32 cellular contexts compared by ENCODE assay signal in genomic region chr17:49842846-49843245, GRCh38. TPM values are rescaled to one million over a fixed set of nuclear protein-coding genes. Genes with fewer than 3 reads are reported as not detected.
"Had no signal": no experiment of that assay in that cellular context is flagged by ENCODE, and none has a peak within 500 bp of the region (broad histone marks: within the 10 kb centered on the region; RNA-seq: fewer than 3 reads in every experiment).

No MANE protein-coding gene starts in this region.

- H3K4me3 ChIP-seq: coronary artery, dorsolateral prefrontal cortex, esophagus muscularis mucosa, hepatocyte, left ventricle myocardium inferior, lower lobe of right lung, psoas muscle, spleen, tibial artery had no signal

- ATAC-seq: left cardiac atrium; lower lobe of right lung; psoas muscle; sciatic nerve; stimulated activated memory B cell treated with anti-CD40 and anti-IgM and Interleukin-4, amounts not matched to agents 10 μg/mL and 1 μg/mL and 100 μg/mL, for 72 hours had no signal

- H3K36me3 ChIP-seq: lower lobe of right lung had no signal

- H3K27ac ChIP-seq: coronary artery, dorsolateral prefrontal cortex, epithelial cell of prostate, esophagus muscularis mucosa, hepatocyte, left ventricle myocardium inferior, lower lobe of right lung, parathyroid adenoma, psoas muscle, tibial artery had no signal

- H3K79me2 ChIP-seq: hepatocyte had no signal

- H3K4me2 ChIP-seq: hepatocyte had no signal

- H2AFZ ChIP-seq: hepatocyte, parathyroid adenoma had no signal

- DNase-seq: dorsolateral prefrontal cortex; effector CD8-positive, alpha-beta T cell; head of caudate nucleus; kidney; left cardiac atrium; left ventricle myocardium inferior; lower lobe of right lung; occipital lobe; psoas muscle; retina; spleen; stimulated activated CD4-positive, alpha-beta T cell treated with anti-CD3 and anti-CD28 coated beads, Interleukin-15, amount 100 ng/mL, for 24 hours; stimulated activated CD4-positive, alpha-beta T cell treated with anti-CD3 and anti-CD28 coated beads, Interleukin-1b, Interleukin-23, amount 100 ng/mL, for 48 hours; stimulated activated CD4-positive, alpha-beta T cell treated with anti-CD3 and anti-CD28 coated beads, Interleukin-4, amount 100 ng/mL, for 24 hours had no signal

- H3K4me3 Mint-ChIP-seq: memory B cell; mesothelial cell of epicardium; nephron; stimulated activated memory B cell treated with anti-CD40 and anti-IgM and Interleukin-4, amounts not matched to agents 10 μg/mL and 1 μg/mL and 100 μg/mL, for 72 hours; stimulated activated naive CD8-positive, alpha-beta T cell treated with anti-CD3 and anti-CD28 coated beads, Interleukin-15, Interleukin-2, amounts not matched to agents 100 ng/mL and 50 ng/mL, for 24 hours had no signal

- H3K9ac ChIP-seq: parathyroid adenoma had no signal

- H3K9me3 Mint-ChIP-seq: memory B cell; mesothelial cell of epicardium; nephron; stimulated activated memory B cell treated with anti-CD40 and anti-IgM and Interleukin-4, amounts not matched to agents 10 μg/mL and 1 μg/mL and 100 μg/mL, for 72 hours; stimulated activated naive CD8-positive, alpha-beta T cell treated with anti-CD3 and anti-CD28 coated beads, Interleukin-15, Interleukin-2, amounts not matched to agents 100 ng/mL and 50 ng/mL, for 24 hours had no signal

- H3K4me1 ChIP-seq: parathyroid adenoma had no signal

- H3K27me3 Mint-ChIP-seq: memory B cell; stimulated activated memory B cell treated with anti-CD40 and anti-IgM and Interleukin-4, amounts not matched to agents 10 μg/mL and 1 μg/mL and 100 μg/mL, for 72 hours; stimulated activated naive CD8-positive, alpha-beta T cell treated with anti-CD3 and anti-CD28 coated beads, Interleukin-15, Interleukin-2, amounts not matched to agents 100 ng/mL and 50 ng/mL, for 24 hours had no signal

- H3K4me1 Mint-ChIP-seq: stimulated activated memory B cell treated with anti-CD40 and anti-IgM and Interleukin-4, amounts not matched to agents 10 μg/mL and 1 μg/mL and 100 μg/mL, for 72 hours had no signal

- H3K27me3 ChIP-seq: dorsolateral prefrontal cortex, esophagus muscularis mucosa, hepatocyte, spleen, tibial artery had no signal

- H3K27ac Mint-ChIP-seq: memory B cell; mesothelial cell of epicardium; nephron; stimulated activated memory B cell treated with anti-CD40 and anti-IgM and Interleukin-4, amounts not matched to agents 10 μg/mL and 1 μg/mL and 100 μg/mL, for 72 hours; stimulated activated naive CD8-positive, alpha-beta T cell treated with anti-CD3 and anti-CD28 coated beads, Interleukin-15, Interleukin-2, amounts not matched to agents 100 ng/mL and 50 ng/mL, for 24 hours had no signal

- H3K9me3 ChIP-seq: esophagus muscularis mucosa, left ventricle myocardium inferior, lower lobe of right lung, psoas muscle, spleen, tibial artery had no signal

RNA-seq across cellular contexts. Expression of gene TAC4, which starts 5.0 kb away (rescaled TPM):
- total RNA-seq: chondrocyte, esophagus muscularis mucosa, fibroblast of villous mesenchyme, hepatocyte, left cardiac atrium, lower lobe of right lung, mesothelial cell of epicardium, mucosa of gallbladder, myocyte, occipital lobe, psoas muscle, sciatic nerve, spleen, temporal lobe, ureter had no signal
- polyA plus RNA-seq: hepatocyte, psoas muscle, spleen had no signal
